37 cellular contexts compared by ENCODE assay signal in genomic region chr1:114586513-114587047, GRCh38.
"Had no signal": no experiment of that assay in that cellular context is flagged by ENCODE, and none has a peak within 500 bp of the region (broad histone marks: within the 10 kb centered on the region; RNA-seq: fewer than 3 reads in every experiment).

No MANE protein-coding gene starts in this region.

- H3K4me1 ChIP-seq: foreskin keratinocyte had no signal

- H3K27me3 ChIP-seq: adrenal gland, body of pancreas, cardiac muscle cell, dorsolateral prefrontal cortex, foreskin keratinocyte, gastroesophageal sphincter had no signal

- H3K27ac Mint-ChIP-seq: activated CD4-positive, alpha-beta memory T cell treated with anti-CD3 and anti-CD28 coated beads for 36 hours; activated CD4-positive, alpha-beta T cell treated with anti-CD3 and anti-CD28 coated beads for 36 hours; activated CD4-positive, alpha-beta T cell treated with anti-CD3 and anti-CD28 coated beads, Interleukin-2, amount 10 ng/mL, durations not matched to agents 24 days and 14 days; activated CD8-positive, alpha-beta memory T cell treated with anti-CD3 and anti-CD28 coated beads, Interleukin-2, amount 10 ng/mL, durations not matched to agents 7 days and 5 days; activated CD8-positive, alpha-beta T cell treated with anti-CD3 and anti-CD28 coated beads, Interleukin-2, amount 10 ng/mL, durations not matched to agents 7 days and 5 days; activated naive CD4-positive, alpha-beta T cell treated with anti-CD3 and anti-CD28 coated beads for 36 hours; activated naive CD4-positive, alpha-beta T cell treated with anti-CD3 and anti-CD28 coated beads, Interleukin-2, amount 50 U/mL, for 24 hours; activated naive CD8-positive, alpha-beta T cell treated with anti-CD3 and anti-CD28 coated beads for 36 hours; activated naive CD8-positive, alpha-beta T cell treated with anti-CD3 and anti-CD28 coated beads, Interleukin-2, amount 50 U/mL, for 24 hours; activated T-helper 1 cell treated with anti-CD3 and anti-CD28 coated beads, Interleukin-12 subunit alpha, Interleukin-12 subunit beta, Interleukin-2, Interleukin-4 antibody, amounts not matched to agents 30 ng/mL and 10 ng/mL and 1 ng/mL, durations not matched to agents 14 hours and 24 hours and 36 hours; activated T-helper 2 cell treated with anti-CD3 and anti-CD28 coated beads, Interferon-gamma antibody, Interleukin-2, Interleukin-4, amounts not matched to agents 10 μg/mL and 5 μg/mL and 100 μg/mL, durations not matched to agents 14 hours and 24 hours and 36 hours; dendritic cell treated with granulocyte-macrophage colony-stimulating factor and Interleukin-4, amounts not matched to agents 40 ng/mL and 50 ng/mL, for 4 days; endodermal cell; T-helper 17 cell; T-helper 2 cell treated with Interferon-gamma antibody and Interleukin-4, amounts not matched to agents 5 μg/mL and 100 μg/mL, for 36 hours had no signal

- H3K36me3 ChIP-seq: adrenal gland, cardiac muscle cell, WERI-Rb-1 had no signal

- H3K36me3 Mint-ChIP-seq: activated CD4-positive, alpha-beta memory T cell treated with anti-CD3 and anti-CD28 coated beads for 36 hours had no signal

- H3K9me3 Mint-ChIP-seq: activated CD4-positive, alpha-beta memory T cell treated with anti-CD3 and anti-CD28 coated beads for 36 hours; activated CD4-positive, alpha-beta T cell treated with anti-CD3 and anti-CD28 coated beads, Interleukin-2, amount 10 ng/mL, durations not matched to agents 24 days and 14 days; activated naive CD4-positive, alpha-beta T cell treated with anti-CD3 and anti-CD28 coated beads for 36 hours; activated naive CD8-positive, alpha-beta T cell treated with anti-CD3 and anti-CD28 coated beads for 36 hours; activated naive CD8-positive, alpha-beta T cell treated with anti-CD3 and anti-CD28 coated beads, Interleukin-2, amount 50 U/mL, for 24 hours; endodermal cell had no signal

- H3K4me3 Mint-ChIP-seq: activated CD4-positive, alpha-beta memory T cell treated with anti-CD3 and anti-CD28 coated beads for 36 hours; activated CD4-positive, alpha-beta T cell treated with anti-CD3 and anti-CD28 coated beads for 36 hours; activated CD4-positive, alpha-beta T cell treated with anti-CD3 and anti-CD28 coated beads, Interleukin-2, amount 10 ng/mL, durations not matched to agents 24 days and 14 days; activated CD8-positive, alpha-beta memory T cell treated with anti-CD3 and anti-CD28 coated beads, Interleukin-2, amount 10 ng/mL, durations not matched to agents 7 days and 5 days; activated CD8-positive, alpha-beta T cell treated with anti-CD3 and anti-CD28 coated beads, Interleukin-2, amount 10 ng/mL, durations not matched to agents 7 days and 5 days; activated naive CD4-positive, alpha-beta T cell treated with anti-CD3 and anti-CD28 coated beads for 36 hours; activated naive CD4-positive, alpha-beta T cell treated with anti-CD3 and anti-CD28 coated beads, Interleukin-2, amount 50 U/mL, for 24 hours; activated naive CD8-positive, alpha-beta T cell treated with anti-CD3 and anti-CD28 coated beads for 36 hours; activated naive CD8-positive, alpha-beta T cell treated with anti-CD3 and anti-CD28 coated beads, Interleukin-2, amount 50 U/mL, for 24 hours; activated T-helper 1 cell treated with anti-CD3 and anti-CD28 coated beads, Interleukin-12 subunit alpha, Interleukin-12 subunit beta, Interleukin-2, Interleukin-4 antibody, amounts not matched to agents 30 ng/mL and 10 ng/mL and 1 ng/mL, durations not matched to agents 14 hours and 24 hours and 36 hours; dendritic cell treated with granulocyte-macrophage colony-stimulating factor and Interleukin-4, amounts not matched to agents 40 ng/mL and 50 ng/mL, for 4 days; endodermal cell; T-helper 17 cell; T-helper 2 cell treated with Interferon-gamma antibody and Interleukin-4, amounts not matched to agents 5 μg/mL and 100 μg/mL, for 36 hours had no signal

- ATAC-seq: activated CD4-positive, alpha-beta T cell treated with anti-CD3 and anti-CD28 coated beads for 36 hours; activated CD8-positive, alpha-beta memory T cell treated with anti-CD3 and anti-CD28 coated beads, Interleukin-2, amount 10 ng/mL, durations not matched to agents 7 days and 5 days; activated CD8-positive, alpha-beta T cell treated with anti-CD3 and anti-CD28 coated beads, Interleukin-2, amount 10 ng/mL, durations not matched to agents 7 days and 5 days; activated naive CD8-positive, alpha-beta T cell treated with anti-CD3 and anti-CD28 coated beads, Interleukin-2, amount 50 U/mL, for 24 hours; body of pancreas; esophagus mucosa; foreskin keratinocyte; gastroesophageal sphincter; T-helper 17 cell had no signal

- DNase-seq: activated CD4-positive, alpha-beta memory T cell treated with anti-CD3 and anti-CD28 coated beads for 36 hours; activated CD4-positive, alpha-beta T cell treated with anti-CD3 and anti-CD28 coated beads for 36 hours; activated CD4-positive, alpha-beta T cell treated with anti-CD3 and anti-CD28 coated beads, Interleukin-2, amount 10 ng/mL, durations not matched to agents 24 days and 14 days; activated CD4-positive, CD25-positive, alpha-beta regulatory T cell; activated CD4-positive, CD25-positive, alpha-beta regulatory T cell treated with anti-CD3 and anti-CD28 coated beads, Interleukin-2, amount 50 U/mL, for 72 hours; activated CD8-positive, alpha-beta memory T cell treated with anti-CD3 and anti-CD28 coated beads, Interleukin-2, amount 10 ng/mL, durations not matched to agents 7 days and 5 days; activated CD8-positive, alpha-beta memory T cell treated with anti-CD3 and anti-CD28 coated beads, Interleukin-2, amount 50 U/mL, for 4 hours; activated CD8-positive, alpha-beta T cell treated with anti-CD3 and anti-CD28 coated beads, Interleukin-2, amount 10 ng/mL, durations not matched to agents 7 days and 5 days; activated effector memory CD4-positive, alpha-beta T cell treated with anti-CD3 and anti-CD28 coated beads, Interleukin-2, amount 50 U/mL, for 16 hours; activated naive CD4-positive, alpha-beta T cell treated with anti-CD3 and anti-CD28 coated beads for 36 hours; activated naive CD8-positive, alpha-beta T cell treated with anti-CD3 and anti-CD28 coated beads for 36 hours; activated naive CD8-positive, alpha-beta T cell treated with anti-CD3 and anti-CD28 coated beads, Interleukin-2, amount 50 U/mL, for 24 hours; activated T-cell treated with anti-CD3 and anti-CD28 coated beads, Interleukin-2, amount 50 U/mL, for 1 hour; activated T-cell treated with anti-CD3 and anti-CD28 coated beads, Interleukin-2, amount 50 U/mL, for 48 hours; adrenal gland; amygdala; aorta; body of pancreas; central memory CD4-positive, alpha-beta T cell; cerebellar nuclear complex; dorsolateral prefrontal cortex; effector memory CD4-positive, alpha-beta T cell; endodermal cell; foreskin keratinocyte; T-helper 1 cell; T-helper 17 cell; T1000; WERI-Rb-1 had no signal

- H3K4me3 ChIP-seq: adrenal gland, body of pancreas, cardiac muscle cell, coronary artery, dorsolateral prefrontal cortex, gastroesophageal sphincter had no signal

- H3K27ac ChIP-seq: body of pancreas, cardiac muscle cell, coronary artery, dorsolateral prefrontal cortex, foreskin keratinocyte, gastroesophageal sphincter, WERI-Rb-1 had no signal

- H3K9me3 ChIP-seq: adrenal gland, body of pancreas, gastroesophageal sphincter had no signal

- H3K4me1 Mint-ChIP-seq: endodermal cell had no signal
